In the genomic region with DNA sequence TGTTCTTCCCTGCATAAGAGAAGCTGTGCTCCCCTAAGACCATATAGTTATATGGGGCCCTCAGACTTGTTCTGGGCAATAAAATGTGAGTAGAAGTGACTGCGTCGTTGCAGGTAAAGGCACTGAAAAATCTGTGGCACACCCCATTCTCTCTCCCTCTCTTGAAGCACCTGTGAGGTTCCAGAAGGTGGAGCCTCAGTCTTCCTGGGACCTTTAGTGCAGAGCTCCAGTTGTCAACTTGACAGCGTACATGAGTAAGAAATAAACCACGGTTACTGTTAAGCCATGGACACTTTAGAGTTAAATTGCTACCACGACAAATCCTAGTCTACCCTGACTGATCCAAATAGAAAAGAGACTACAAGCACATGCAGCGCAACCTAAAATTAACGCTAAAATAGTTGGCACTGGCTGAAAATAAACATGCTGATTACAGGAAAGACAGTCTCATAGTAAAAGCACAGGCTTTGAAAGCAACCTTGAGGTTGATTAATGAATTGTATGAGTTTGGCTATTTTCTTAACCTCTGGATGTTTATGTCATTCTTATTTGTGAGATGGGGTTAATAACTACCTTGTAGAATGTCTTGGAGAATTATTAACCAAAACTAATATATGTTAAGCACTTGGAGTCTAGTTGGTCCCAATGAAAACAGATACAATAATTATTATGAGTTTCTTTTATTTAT, we compare ENCODE assay signal across 26 cellular contexts.
A peak's percentile ranks its signal among the peaks of the same experiment; 100 is the strongest.
DNase-seq lines count a peak whose midpoint lies in the region; ATAC-seq, FAIRE-seq and TF ChIP-seq lines count a peak whose summit lies in the region.
"Had no signal": no experiment of that assay in that cellular context is flagged by ENCODE, and none has a peak within 500 bp of the region (broad histone marks: within the 10 kb centered on the region; RNA-seq: fewer than 3 reads in every experiment).

No MANE protein-coding gene starts in this region.

- H3K27ac Mint-ChIP-seq in WTC11 = no peak overlapping the region
- no peak overlapping the region for H3K27ac Mint-ChIP-seq in T-helper 2 cell treated with Interferon-gamma antibody and Interleukin-4, amounts not matched to agents 5 μg/mL and 100 μg/mL, for 36 hours
- H3K27ac Mint-ChIP-seq: activated CD4-positive, alpha-beta memory T cell treated with anti-CD3 and anti-CD28 coated beads, Interleukin-2, amount 10 ng/mL, durations not matched to agents 7 days and 5 days; activated naive CD4-positive, alpha-beta T cell treated with anti-CD3 and anti-CD28 coated beads for 36 hours; dendritic cell treated with granulocyte-macrophage colony-stimulating factor and Interleukin-4, amounts not matched to agents 40 ng/mL and 50 ng/mL, for 4 days; HFFc6; nephron progenitor cell had no signal

- peak; percentile 88 for ATAC-seq in WTC11

- CTCF ChIA-PET in WTC11 (lab: Charles Lee) = interaction anchor here (1.0 kb wide), 1 partner anchor 377 kb away, joined by 4 read pairs; no protein-coding TSS in a partner anchor

- no peak for FAIRE-seq in small intestine (lab: Jason Lieb, UNC)
- FAIRE-seq: endothelial cell of umbilical vein had no signal

- POLR2A ChIA-PET in WTC11 (lab: Charles Lee) = no interaction called here

- no peak for TF ChIP-seq POLR2A in transverse colon (IDR thresholded peaks at IDR 0.05)

- H3K36me3 Mint-ChIP-seq in WTC11 = no peaks in the 10 kb centered on the region
- H3K36me3 Mint-ChIP-seq in T-helper 2 cell treated with Interferon-gamma antibody and Interleukin-4, amounts not matched to agents 5 μg/mL and 100 μg/mL, for 36 hours (ENCODE audit: low read depth) = no peaks in the 10 kb centered on the region

- 19 to 50% (median 34%) methylated on average over 7 of the region's 7 CpGs for WGBS in small intestine, 3 donors
- 40 to 57% methylated on average over 1 to 7 of the region's 7 CpGs for WGBS in transverse colon (ENCODE audit: low coverage in 1 of 2), 2 donors

- TF ChIP-seq CTCF in WTC11 (IDR thresholded peaks at IDR 0.05) = no peak
- no peak for TF ChIP-seq CTCF in transverse colon (IDR thresholded peaks at IDR 0.05)

- no peak overlapping the region for H3K4me3 Mint-ChIP-seq in WTC11
- no peak overlapping the region for H3K4me3 Mint-ChIP-seq in T-helper 2 cell treated with Interferon-gamma antibody and Interleukin-4, amounts not matched to agents 5 μg/mL and 100 μg/mL, for 36 hours
- H3K4me3 Mint-ChIP-seq: activated CD4-positive, alpha-beta memory T cell treated with anti-CD3 and anti-CD28 coated beads, Interleukin-2, amount 10 ng/mL, durations not matched to agents 7 days and 5 days; activated naive CD4-positive, alpha-beta T cell treated with anti-CD3 and anti-CD28 coated beads for 36 hours; dendritic cell treated with granulocyte-macrophage colony-stimulating factor and Interleukin-4, amounts not matched to agents 40 ng/mL and 50 ng/mL, for 4 days; HFFc6; nephron progenitor cell had no signal

- H3K27me3 Mint-ChIP-seq in WTC11 (ENCODE audit: low read depth) = no peaks in the 10 kb centered on the region
- peaks cover 2% of the 10 kb centered on the region for H3K27me3 Mint-ChIP-seq in T-helper 2 cell treated with Interferon-gamma antibody and Interleukin-4, amounts not matched to agents 5 μg/mL and 100 μg/mL, for 36 hours (ENCODE audit: low read depth)
- H3K27me3 Mint-ChIP-seq: dendritic cell treated with granulocyte-macrophage colony-stimulating factor and Interleukin-4, amounts not matched to agents 40 ng/mL and 50 ng/mL, for 4 days had no signal

- H3K4me1 Mint-ChIP-seq in WTC11 = no peaks in the 10 kb centered on the region
- H3K4me1 Mint-ChIP-seq in T-helper 2 cell treated with Interferon-gamma antibody and Interleukin-4, amounts not matched to agents 5 μg/mL and 100 μg/mL, for 36 hours (ENCODE audit: low read depth) = peaks cover 3% of the 10 kb centered on the region
- H3K4me1 Mint-ChIP-seq: activated CD4-positive, alpha-beta memory T cell treated with anti-CD3 and anti-CD28 coated beads, Interleukin-2, amount 10 ng/mL, durations not matched to agents 7 days and 5 days; nephron progenitor cell had no signal

- no peaks in the 10 kb centered on the region for H3K4me1 ChIP-seq in small intestine (ENCODE audit: control insufficient read depth in 2 of 2, insufficient read depth in 1 of 2, low read depth in 1 of 2, low read length in 1 of 2)
- H3K4me1 ChIP-seq in transverse colon = no peaks in the 10 kb centered on the region
- H3K4me1 ChIP-seq: heart left ventricle, thyroid gland had no signal

- in situ Hi-C loops in transverse colon (cut with MboI; ENCODE audit: low pct_ligation_motif_present in 1 of 4, low pct_unique_long_range_greater_than_20kb in 1 of 4, low sequenced_read_pairs in 3 of 4) = no loop called here

- DNase-seq in HT-29 (ENCODE audit: low spot score) (peak; percentile 62), WTC11 (ENCODE audit: low spot score) (no peak), kidney glomerular epithelial cell (lab: John Stamatoyannopoulos, UW) (peak; percentile 38), small intestine (peak; percentile 19), transverse colon (no peak), NCI-H345 (lab: John Stamatoyannopoulos, UW) (no peak)
- no peak for DNase-seq in T-helper 2 cell treated with Interferon-gamma antibody and Interleukin-4, amounts not matched to agents 5 μg/mL and 100 μg/mL, for 36 hours (ENCODE audit: low spot score)
- DNase-seq: activated CD4-positive, alpha-beta memory T cell treated with anti-CD3 and anti-CD28 coated beads, Interleukin-2, amount 10 ng/mL, durations not matched to agents 7 days and 5 days; activated CD4-positive, CD25-positive, alpha-beta regulatory T cell; activated naive CD4-positive, alpha-beta T cell treated with anti-CD3 and anti-CD28 coated beads for 36 hours; activated T-cell treated with anti-CD3 and anti-CD28 coated beads for 4 hours; amygdala; heart left ventricle; KBM-7; midbrain; NCI-H2029; nephron progenitor cell; posterior cingulate gyrus; stimulated activated CD4-positive, alpha-beta T cell treated with anti-CD3 and anti-CD28 coated beads, Interleukin-2, amount 100 ng/mL, for 48 hours; stimulated activated naive CD4-positive, alpha-beta T cell treated with Interleukin-2 at 50 U/mL for 16 hours; T-helper 9 cell; thyroid gland had no signal

- intact Hi-C loops in transverse colon (cut with DNase I; ENCODE audit: low total_unique reads) = no loop called here

- H3K9me3 ChIP-seq in small intestine (ENCODE audit: control insufficient read depth, low read depth) (no peaks in the 10 kb centered on the region), transverse colon (no peaks in the 10 kb centered on the region)
- H3K9me3 ChIP-seq: heart left ventricle, thyroid gland had no signal

- TF ChIP-seq EP300 in transverse colon (IDR thresholded peaks at IDR 0.05; ENCODE audit: low read depth) = no peak

- H3K27ac ChIP-seq in small intestine (ENCODE audit: low read depth in 1 of 2, low read length in 1 of 2) (no peak overlapping the region), transverse colon (no peak overlapping the region)
- H3K27ac ChIP-seq: heart left ventricle, skin epidermis, thyroid gland had no signal

- H3K27me3 ChIP-seq in small intestine (ENCODE audit: control insufficient read depth in 2 of 2, insufficient read depth in 2 of 2, low read length in 2 of 2) (no peaks in the 10 kb centered on the region), transverse colon (no peaks in the 10 kb centered on the region)
- H3K27me3 ChIP-seq: thyroid gland had no signal

- no peak overlapping the region for H3K4me3 ChIP-seq in small intestine (ENCODE audit: low read depth in 1 of 2, low read length in 2 of 2)
- no peak overlapping the region for H3K4me3 ChIP-seq in transverse colon
- H3K4me3 ChIP-seq: heart left ventricle, skin epidermis, thyroid gland had no signal

- H3K9me3 Mint-ChIP-seq in WTC11 = peaks cover under 1% of the 10 kb centered on the region
- H3K9me3 Mint-ChIP-seq in T-helper 2 cell treated with Interferon-gamma antibody and Interleukin-4, amounts not matched to agents 5 μg/mL and 100 μg/mL, for 36 hours = no peaks in the 10 kb centered on the region
- H3K9me3 Mint-ChIP-seq: activated CD4-positive, alpha-beta memory T cell treated with anti-CD3 and anti-CD28 coated beads, Interleukin-2, amount 10 ng/mL, durations not matched to agents 7 days and 5 days; activated naive CD4-positive, alpha-beta T cell treated with anti-CD3 and anti-CD28 coated beads for 36 hours; dendritic cell treated with granulocyte-macrophage colony-stimulating factor and Interleukin-4, amounts not matched to agents 40 ng/mL and 50 ng/mL, for 4 days; HFFc6; nephron progenitor cell had no signal

- no peaks in the 10 kb centered on the region for H3K36me3 ChIP-seq in small intestine (ENCODE audit: control insufficient read depth in 2 of 2, insufficient read depth in 2 of 2, low read length in 2 of 2)
- no peaks in the 10 kb centered on the region for H3K36me3 ChIP-seq in transverse colon
- H3K36me3 ChIP-seq: heart left ventricle, thyroid gland had no signal

TF ChIP-seq in WTC11, 78 proteins besides CTCF, POLR2A, EP300 and RAD21 (continues in another document):
- no peak for TF ChIP-seq EMX1 (CRISPR knock-in tag; IDR thresholded peaks at IDR 0.05)
- no peak for TF ChIP-seq FOXJ3 (CRISPR knock-in tag; IDR thresholded peaks at IDR 0.05; ENCODE audit: borderline replicate concordance)
- no peak for TF ChIP-seq SMAD3 (CRISPR knock-in tag; IDR thresholded peaks at IDR 0.05; ENCODE audit: borderline replicate concordance)
- TF ChIP-seq, protein P1, sequence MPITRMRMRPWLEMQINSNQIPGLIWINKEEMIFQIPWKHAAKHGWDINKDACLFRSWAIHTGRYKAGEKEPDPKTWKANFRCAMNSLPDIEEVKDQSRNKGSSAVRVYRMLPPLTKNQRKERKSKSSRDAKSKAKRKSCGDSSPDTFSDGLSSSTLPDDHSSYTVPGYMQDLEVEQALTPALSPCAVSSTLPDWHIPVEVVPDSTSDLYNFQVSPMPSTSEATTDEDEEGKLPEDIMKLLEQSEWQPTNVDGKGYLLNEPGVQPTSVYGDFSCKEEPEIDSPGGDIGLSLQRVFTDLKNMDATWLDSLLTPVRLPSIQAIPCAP (CRISPR knock-in tag; IDR thresholded peaks at IDR 0.05) = no peak
- TF ChIP-seq ZBTB43 (CRISPR knock-in tag; IDR thresholded peaks at IDR 0.05) = no peak
- TF ChIP-seq ZNF317 (CRISPR knock-in tag; IDR thresholded peaks at IDR 0.05; ENCODE audit: borderline replicate concordance, low read depth) = no peak
- no peak for TF ChIP-seq ATF1 (CRISPR knock-in tag; IDR thresholded peaks at IDR 0.05)
- TF ChIP-seq NFE2L1 (CRISPR knock-in tag; IDR thresholded peaks at IDR 0.05) = no peak

Comparison
In these comparisons a context has a peak if more than half of its experiments do, and no peak if none do; other contexts are left out.
1. DNase-seq: peak in HT-29 (single experiment), kidney glomerular epithelial cell (single experiment) and small intestine (single experiment); none in WTC11 (single experiment), transverse colon (single experiment), NCI-H345 (single experiment) and T-helper 2 cell treated with Interferon-gamma antibody and Interleukin-4, amounts not matched to agents 5 μg/mL and 100 μg/mL, for 36 hours (single experiment).